27 cellular contexts compared by ENCODE assay signal in genomic region chr10:48485711-48486110, GRCh38.
DNase-seq lines count a peak whose midpoint lies in the region; ATAC-seq, FAIRE-seq and TF ChIP-seq lines count a peak whose summit lies in the region.
"Had no signal": no experiment of that assay in that cellular context is flagged by ENCODE, and none has a peak within 500 bp of the region (broad histone marks: within the 10 kb centered on the region; RNA-seq: fewer than 3 reads in every experiment).

No MANE protein-coding gene starts in this region.

- H3K27ac ChIP-seq in K562 (ENCODE audit: extremely low read depth, low read depth, low read length) (peak overlapping the region; percentile 81; the same call in 2 of the 3 replicates), suprapubic skin (no peak overlapping the region)
- H3K27ac ChIP-seq: BLaER1 had no signal

- ATAC-seq in SK-N-SH treated with all-trans-retinoic acid at 6 μM for 48 hours: no peak
- ATAC-seq in K562: no peak
- no peak for ATAC-seq in Right ventricle myocardium superior (ENCODE audit: poor library complexity)
- ATAC-seq in HG03175 (IDR thresholded peaks at IDR 0.05; ENCODE audit: unreplicated experiment): no peak
- ATAC-seq: GM12878 had no signal

- H3K4me2 ChIP-seq in K562 (ENCODE audit: insufficient read depth, low read length): no peak overlapping the region; the same call in 1 of the 2 replicates
- H3K4me2 ChIP-seq: BLaER1 had no signal

- no peak overlapping the region for H3K4me3 ChIP-seq in K562
- H3K4me3 ChIP-seq in suprapubic skin: no peak overlapping the region
- H3K4me3 ChIP-seq: BLaER1, GM12878 had no signal

- peak overlapping the region in 1 of 2 experiments; percentile 25; a peak in 1 of 4 replicates for H3K9ac ChIP-seq in K562 (ENCODE audit: insufficient read depth in 1 of 2, low read depth in 2 of 2, low read length in 2 of 2)
- H3K9ac ChIP-seq: BLaER1 had no signal

- TF ChIP-seq POLR2A in K562 (conservative IDR thresholded peaks at IDR 0.05) (no peak), suprapubic skin (IDR thresholded peaks at IDR 0.05) (no peak)

- TF ChIP-seq CTCF in K562 (IDR thresholded peaks at IDR 0.05 in 2 of 3, conservative IDR thresholded peaks at IDR 0.05 in 1 of 3; ENCODE audit: insufficient read depth in 2 of 3, low read depth in 1 of 3, low read length in 3 of 3) (no peak), suprapubic skin (IDR thresholded peaks at IDR 0.05) (no peak)

- H3K9me1 ChIP-seq in K562 (ENCODE audit: control insufficient read depth, insufficient read depth, low read length): no peaks in the 10 kb centered on the region

- H4K20me1 ChIP-seq in K562 (replicated peaks; ENCODE audit: control insufficient read depth, insufficient read depth, low read length): no peaks in the 10 kb centered on the region
- H4K20me1 ChIP-seq: BLaER1 had no signal

- H3K9me3 ChIP-seq in K562 (replicated peaks; ENCODE audit: control insufficient read depth, insufficient read depth, low read depth, low read length) (no peaks in the 10 kb centered on the region), suprapubic skin (no peaks in the 10 kb centered on the region)
- H3K9me3 ChIP-seq: BE2C, BLaER1 had no signal

- intact Hi-C loops in K562 (cut with micrococcal nuclease) (no loop called here), Right ventricle myocardium superior (cut with DNase I) (no loop called here)

- no peak for FAIRE-seq in K562 (lab: Jason Lieb, UNC)
- FAIRE-seq: A204.1, GM12878, GM12892, GM19239 had no signal

- CTCF ChIA-PET in K562 (lab: Yijun Ruan, JAX; ENCODE audit: low intra/inter-chr PET ratio): no interaction called here

- in situ Hi-C loops in K562 (cut with MboI): no loop called here

- DNase-seq in SK-N-DZ (ENCODE audit: low spot score) (peak; percentile 87), K562 (ENCODE audit: extremely low read depth in 1 of 4, low spot score in 3 of 4) (no peak), Right ventricle myocardium superior (no peak), T-helper 2 cell (no peak), suprapubic skin (ENCODE audit: low spot score in 2 of 2) (no peak)
- DNase-seq: 8988T; ACHN; BE2C; C1 segment of cervical spinal cord; CD4-positive, alpha-beta memory T cell; CD4-positive, CD25-positive, alpha-beta regulatory T cell; CD8-positive, alpha-beta memory T cell; COR-L47; DMS 273 treated with DMSO at 0.1 percent for 48 hours; DMS153; DMS53; DMS79; DND-41; EL; GDM1 had no signal

- POLR2A ChIA-PET in K562 (lab: Yijun Ruan, JAX): interaction anchor here (0.5 to 2.0 kb wide), 3 partner anchors 9 to 26 kb away, joined by 3 to 6 read pairs (median 3); no protein-coding TSS in a partner anchor

- H3K36me3 ChIP-seq in K562 (ENCODE audit: control insufficient read depth, insufficient read depth, low read length): peaks cover 4% of the 10 kb centered on the region; the same call in 1 of the 3 replicates
- no peaks in the 10 kb centered on the region for H3K36me3 ChIP-seq in suprapubic skin
- H3K36me3 ChIP-seq: BE2C, BLaER1 had no signal

- H3K27me3 ChIP-seq in K562 (ENCODE audit: control insufficient read depth in 2 of 2, insufficient read depth in 2 of 2, low read length in 2 of 2) (no peaks in the 10 kb centered on the region), suprapubic skin (peaks cover 4% of the 10 kb centered on the region)
- H3K27me3 ChIP-seq: BE2C, BLaER1 had no signal

- H3K4me1 ChIP-seq in K562 (replicated peaks in 1 of 2; ENCODE audit: control insufficient read depth in 2 of 2, insufficient read depth in 2 of 2, low read length in 2 of 2): peaks cover 12 to 70% of the 10 kb centered on the region in 2 experiments
- H3K4me1 ChIP-seq in suprapubic skin: no peaks in the 10 kb centered on the region

- no peak for TF ChIP-seq RAD21 in K562 (CRISPR knock-in tag; conservative IDR thresholded peaks at IDR 0.05 in 1 of 2, IDR thresholded peaks at IDR 0.05 in 1 of 2)

- TF ChIP-seq EP300 in K562 (IDR thresholded peaks at IDR 0.05; ENCODE audit: low read length) (no peak), suprapubic skin (IDR thresholded peaks at IDR 0.05) (no peak)

- BruUV-seq in K562 (replicated peaks; lab: Mats Ljungman, UMichigan): no TSS peak

- H2AFZ ChIP-seq in K562 (ENCODE audit: low read depth, low read length): no peak overlapping the region

- H3K79me2 ChIP-seq in K562 (ENCODE audit: control insufficient read depth, insufficient read depth, low read length): peaks cover 75% of the 10 kb centered on the region

TF ChIP-seq in SK-N-SH treated with all-trans-retinoic acid at 6 μM for 48 hours, 23 proteins besides CTCF, POLR2A, EP300 and RAD21 (continues in another document):
- no peak for TF ChIP-seq ZFP3 (CRISPR knock-in tag; IDR thresholded peaks at IDR 0.05)
- TF ChIP-seq ZNF565 (CRISPR knock-in tag; conservative IDR thresholded peaks at IDR 0.05; ENCODE audit: low read depth): no peak
- TF ChIP-seq ESRRG (CRISPR knock-in tag; IDR thresholded peaks at IDR 0.05): 0 out of 2 replicates have a peak, but pooled peaks have one; percentile 72
- peak; percentile 94 for TF ChIP-seq ISL1 (CRISPR knock-in tag; IDR thresholded peaks at IDR 0.05)
- TF ChIP-seq TSHZ2 (CRISPR knock-in tag; IDR thresholded peaks at IDR 0.05): 0 out of 2 replicates have a peak, but pooled peaks have one; percentile 43
- TF ChIP-seq TCF4 (CRISPR knock-in tag; IDR thresholded peaks at IDR 0.05; ENCODE audit: borderline replicate concordance): peak; percentile 87

TF ChIP-seq in K562, 482 proteins besides CTCF, POLR2A, EP300 and RAD21:
- TF ChIP-seq EHMT2 (IDR thresholded peaks at IDR 0.05) (no peak), IRF1 (CRISPR knock-in tag; IDR thresholded peaks at IDR 0.05; ENCODE audit: borderline replicate concordance) (no peak), ZBTB12 (CRISPR knock-in tag; IDR thresholded peaks at IDR 0.05) (no peak), ZNF316 (IDR thresholded peaks at IDR 0.05) (peak; percentile 4; the same call in 1 of the 2 replicates), ASH1L (IDR thresholded peaks at IDR 0.05; ENCODE audit: borderline replicate concordance, low read depth, partially characterized antibody) (peak; percentile 20), RBBP5 (IDR thresholded peaks at IDR 0.05; ENCODE audit: borderline replicate concordance, insufficient read depth, low read length, poor library complexity, severe bottlenecking) (no peak), ZBTB2 (IDR thresholded peaks at IDR 0.05) (no peak), RBM25 (IDR thresholded peaks at IDR 0.05; ENCODE audit: low read depth, low read length, severe bottlenecking) (no peak), L3MBTL2 (IDR thresholded peaks at IDR 0.05) (no peak), NR3C1 (CRISPR knock-in tag; IDR thresholded peaks at IDR 0.05) (no peak), RBM22 (IDR thresholded peaks at IDR 0.05; ENCODE audit: low read depth, low read length, poor library complexity, severe bottlenecking) (no peak), FOXP1 (CRISPR knock-in tag; IDR thresholded peaks at IDR 0.05) (no peak), ZNF134 (CRISPR knock-in tag; conservative IDR thresholded peaks at IDR 0.05) (no peak), DMBX1 (CRISPR knock-in tag; IDR thresholded peaks at IDR 0.05; ENCODE audit: borderline replicate concordance) (no peak), TCF7 (IDR thresholded peaks at IDR 0.05; ENCODE audit: borderline replicate concordance) (no peak), SIRT6 (IDR thresholded peaks at IDR 0.05; ENCODE audit: low read depth, low read length) (no peak), SMARCA5 (IDR thresholded peaks at IDR 0.05) (0 out of 2 replicates have a peak, but pooled peaks have one; percentile 31)
TF ChIP-seq in K562: peak in this region for 3.
